8 cellular contexts compared by ENCODE assay signal in the genomic region with DNA sequence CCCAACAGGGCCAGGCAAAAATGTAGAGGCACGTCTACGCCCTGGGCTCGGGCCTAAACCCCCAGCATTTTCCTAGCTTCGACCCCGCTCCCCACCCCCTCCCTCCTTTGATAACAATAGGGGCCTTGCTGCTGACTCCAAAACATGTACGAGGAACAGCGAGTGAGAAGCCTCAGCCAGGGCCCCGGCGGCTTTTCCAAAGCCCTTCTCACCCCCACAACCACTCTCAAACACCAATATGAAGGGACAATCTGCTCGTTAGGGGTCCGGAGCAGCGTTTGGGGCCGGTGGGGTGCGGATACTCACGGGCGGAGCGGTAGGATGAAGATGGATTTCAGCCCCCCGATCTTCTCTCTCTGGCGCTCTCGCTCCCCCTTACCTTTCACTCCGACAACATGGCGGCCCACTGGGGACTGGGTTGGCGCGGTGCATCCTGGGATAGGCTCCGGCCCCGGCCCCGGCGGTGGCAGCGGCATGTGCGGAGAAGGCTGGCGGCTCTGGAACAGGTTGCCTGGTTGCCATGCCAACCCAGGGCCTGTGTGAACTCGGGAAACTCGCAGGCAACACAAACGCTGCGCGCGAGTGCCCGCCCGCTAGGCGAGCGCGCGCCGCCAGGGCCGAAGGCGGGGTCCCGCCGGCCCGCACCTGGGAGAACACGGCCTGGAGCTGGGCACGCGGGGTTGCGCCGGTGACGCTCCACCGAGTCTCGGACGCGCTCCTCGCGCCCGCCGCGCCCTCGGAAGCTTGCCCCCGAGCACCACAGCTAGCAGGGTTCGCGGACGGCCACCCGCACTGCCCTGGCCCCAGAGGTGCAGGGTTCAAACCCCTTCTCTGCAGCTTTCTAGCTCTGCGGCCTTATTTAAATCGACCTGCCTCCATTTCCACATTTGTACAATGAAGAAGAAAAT. TPM values are rescaled to one million over a fixed set of nuclear protein-coding genes. Genes with fewer than 3 reads are reported as not detected.
DNase-seq lines count a peak whose midpoint lies in the region; ATAC-seq and TF ChIP-seq lines count a peak whose summit lies in the region.

TSS of gene PUM1 (minus strand) at position 408 of the 908 bp plus-strand sequence. CDS start 6,151 bp downstream, outside the sequence.

- H3K4me1 ChIP-seq in cardiac muscle cell (ENCODE audit: low read depth), result peaks cover 10% of the 10 kb centered on the region
- peaks cover 0 to 5% of the 10 kb centered on the region in 2 experiments for H3K4me1 ChIP-seq in trophoblast cell (ENCODE audit: control insufficient read depth in 1 of 2, insufficient read depth in 2 of 2, low read length in 2 of 2)
- peaks cover 22 to 42% (median 34%) of the 10 kb centered on the region in 4 donors for H3K4me1 ChIP-seq in transverse colon

- H3K27ac Mint-ChIP-seq in activated naive CD8-positive, alpha-beta T cell treated with anti-CD3 and anti-CD28 coated beads, Interleukin-2, amount 50 U/mL, for 24 hours, result peak within 1 kb of the TSS; percentile 100

- peak within 1 kb of the TSS; percentile 99 for H2AFZ ChIP-seq in trophoblast cell (ENCODE audit: insufficient read depth, low read length, poor library complexity)

- DNase-seq in GM12865 (ENCODE audit: low read depth), result peak; percentile 99
- DNase-seq in NCI-H1417 (lab: John Stamatoyannopoulos, UW), result peak; percentile 98 to 99 (median 98)
- DNase-seq in SW 1271 (lab: John Stamatoyannopoulos, UW), result peak; percentile 83 to 85
- DNase-seq in activated naive CD8-positive, alpha-beta T cell treated with anti-CD3 and anti-CD28 coated beads, Interleukin-2, amount 50 U/mL, for 24 hours, result peak; percentile 99
- peak; percentile 99 to 100 for DNase-seq in cardiac muscle cell (ENCODE audit: low read depth in 1 of 2, low spot score in 1 of 2)
- peak; percentile 100 for DNase-seq in trophoblast cell
- peak; percentile 99 for DNase-seq in transverse colon

- H3K27ac ChIP-seq in cardiac muscle cell (peak within 1 kb of the TSS; percentile 94), trophoblast cell (ENCODE audit: low read depth, low read length) (peak within 1 kb of the TSS; percentile 94), transverse colon (peak within 1 kb of the TSS; percentile 90 to 97 (median 94))

- peaks cover 16% of the 10 kb centered on the region for H3K36me3 Mint-ChIP-seq in activated naive CD8-positive, alpha-beta T cell treated with anti-CD3 and anti-CD28 coated beads, Interleukin-2, amount 50 U/mL, for 24 hours (ENCODE audit: low read depth)

- H3K27me3 Mint-ChIP-seq in activated naive CD8-positive, alpha-beta T cell treated with anti-CD3 and anti-CD28 coated beads, Interleukin-2, amount 50 U/mL, for 24 hours, result no peaks in the 10 kb centered on the region

- H3K9me3 ChIP-seq in cardiac muscle cell (ENCODE audit: low read depth) (no peaks in the 10 kb centered on the region), trophoblast cell (ENCODE audit: insufficient read depth, low read depth, low read length) (no peaks in the 10 kb centered on the region), transverse colon (no peaks in the 10 kb centered on the region)

- TF ChIP-seq CTCF in GM12865 (IDR thresholded peaks at IDR 0.05; ENCODE audit: insufficient read depth, low read depth, low read length, missing control alignments) (peak; percentile 12), cardiac muscle cell (IDR thresholded peaks at IDR 0.05; ENCODE audit: low read depth, low read length) (no peak), transverse colon (IDR thresholded peaks at IDR 0.05) (peak in 4 of 5 experiments; percentile 12 to 67 (median 19))

- peaks cover 10% of the 10 kb centered on the region for H3K79me1 ChIP-seq in trophoblast cell (ENCODE audit: low read length)

- H3K23ac ChIP-seq in trophoblast cell (ENCODE audit: low read length), result no peak within 1 kb of the TSS

- intact Hi-C loops in transverse colon (cut with DNase I; ENCODE audit: low total_unique reads), result no loop called here

- peak within 1 kb of the TSS; percentile 97 for H4K8ac ChIP-seq in trophoblast cell (ENCODE audit: low read depth, low read length)

- H3K9me3 Mint-ChIP-seq in activated naive CD8-positive, alpha-beta T cell treated with anti-CD3 and anti-CD28 coated beads, Interleukin-2, amount 50 U/mL, for 24 hours, result no peaks in the 10 kb centered on the region

- H3K36me3 ChIP-seq in cardiac muscle cell, result no peaks in the 10 kb centered on the region
- H3K36me3 ChIP-seq in trophoblast cell (ENCODE audit: control insufficient read depth in 1 of 2, insufficient read depth in 2 of 2, low read length in 2 of 2), result peaks cover 0 to 2% of the 10 kb centered on the region in 2 experiments
- no peaks in the 10 kb centered on the region for H3K36me3 ChIP-seq in transverse colon

- H4K91ac ChIP-seq in trophoblast cell (ENCODE audit: low read depth, low read length), result peak within 1 kb of the TSS; percentile 93

- peak; percentile 95 for ATAC-seq in HG02759 (IDR thresholded peaks at IDR 0.05; ENCODE audit: unreplicated experiment)
- ATAC-seq in activated naive CD8-positive, alpha-beta T cell treated with anti-CD3 and anti-CD28 coated beads, Interleukin-2, amount 50 U/mL, for 24 hours, result peak; percentile 98

- peak within 1 kb of the TSS; percentile 99 for H3K4me3 Mint-ChIP-seq in activated naive CD8-positive, alpha-beta T cell treated with anti-CD3 and anti-CD28 coated beads, Interleukin-2, amount 50 U/mL, for 24 hours

- H4K12ac ChIP-seq in trophoblast cell (ENCODE audit: low read depth, low read length), result peak within 1 kb of the TSS; percentile 97

- TF ChIP-seq EP300 in transverse colon (IDR thresholded peaks at IDR 0.05; ENCODE audit: low read depth), result no peak

- H3K79me2 ChIP-seq in trophoblast cell (ENCODE audit: control insufficient read depth, insufficient read depth, low read length, poor library complexity), result peaks cover 20% of the 10 kb centered on the region

- H3K4me3 ChIP-seq in GM12865 (ENCODE audit: low read depth, low read length), result peak within 1 kb of the TSS; percentile 93
- peak within 1 kb of the TSS; percentile 75 for H3K4me3 ChIP-seq in cardiac muscle cell
- peak within 1 kb of the TSS; percentile 88 for H3K4me3 ChIP-seq in trophoblast cell (ENCODE audit: low read depth, low read length)
- peak within 1 kb of the TSS; percentile 53 to 93 (median 73) for H3K4me3 ChIP-seq in transverse colon

- peak; percentile 82 for TF ChIP-seq POLR2A in transverse colon (IDR thresholded peaks at IDR 0.05)

- H3K4me2 ChIP-seq in trophoblast cell (ENCODE audit: low read length), result peak within 1 kb of the TSS; percentile 84

- peak within 1 kb of the TSS; percentile 99 for H3K9ac ChIP-seq in trophoblast cell (ENCODE audit: low read length)

- H2AK5ac ChIP-seq in trophoblast cell (ENCODE audit: low read length), result peak within 1 kb of the TSS; percentile 73

- H3K4me1 Mint-ChIP-seq in activated naive CD8-positive, alpha-beta T cell treated with anti-CD3 and anti-CD28 coated beads, Interleukin-2, amount 50 U/mL, for 24 hours, result peaks cover 32% of the 10 kb centered on the region

- no peaks in the 10 kb centered on the region for H3K27me3 ChIP-seq in cardiac muscle cell
- no peaks in the 10 kb centered on the region for H3K27me3 ChIP-seq in trophoblast cell (ENCODE audit: insufficient read depth, low read length)
- no peaks in the 10 kb centered on the region for H3K27me3 ChIP-seq in transverse colon

- H3K18ac ChIP-seq in trophoblast cell (ENCODE audit: low read length), result peak within 1 kb of the TSS; percentile 96

- WGBS in trophoblast cell (ENCODE audit: extremely low coverage, insufficient coverage, insufficient read length), result no CpG with 5 or more reads among the region's 72 CpGs
- 0 to 2% methylated on average over 2 to 39 of the region's 72 CpGs for WGBS in transverse colon (ENCODE audit: low coverage in 1 of 2), 2 donors

- in situ Hi-C loops in transverse colon (cut with MboI; ENCODE audit: low pct_ligation_motif_present in 1 of 4, low pct_unique_long_range_greater_than_20kb in 1 of 4, low sequenced_read_pairs in 3 of 4), result no loop called here

- peak within 1 kb of the TSS; percentile 84 for H2BK5ac ChIP-seq in trophoblast cell (ENCODE audit: low read depth, low read length, poor library complexity)

- peak within 1 kb of the TSS; percentile 56 for H2BK12ac ChIP-seq in trophoblast cell (ENCODE audit: low read length)

- peak within 1 kb of the TSS; percentile 94 for H3K14ac ChIP-seq in trophoblast cell (ENCODE audit: low read length)

- peak within 1 kb of the TSS; percentile 90 for H3K4ac ChIP-seq in trophoblast cell (ENCODE audit: low read depth, low read length)

- H2BK120ac ChIP-seq in trophoblast cell (ENCODE audit: insufficient read depth, low read length, poor library complexity), result peak within 1 kb of the TSS; percentile 99

RNA-seq across cellular contexts. Expression of gene PUM1, which starts in this region (rescaled TPM):
- total RNA-seq in cardiac muscle cell (99.6 and 130 TPM in 2 replicates), transverse colon (100 to 1,000 TPM in 1 of 4 donors, 10 to 100 TPM in 3; 73.6 to 201 (median 78.5) TPM)
- 81.1 and 134 TPM in 2 replicates for polyA plus RNA-seq in cardiac muscle cell
- polyA plus RNA-seq in trophoblast cell (2013), result 74.9 and 83.2 TPM in 2 replicates

Comparison
In these comparisons a context has a peak if more than half of its experiments do, and no peak if none do; other contexts are left out.
1. Peak in every context shown above with its lines: DNase-seq, ATAC-seq, H3K4me3 ChIP-seq and H3K27ac ChIP-seq.